ENCODE assay signal across 25 cellular contexts in the genomic region with DNA sequence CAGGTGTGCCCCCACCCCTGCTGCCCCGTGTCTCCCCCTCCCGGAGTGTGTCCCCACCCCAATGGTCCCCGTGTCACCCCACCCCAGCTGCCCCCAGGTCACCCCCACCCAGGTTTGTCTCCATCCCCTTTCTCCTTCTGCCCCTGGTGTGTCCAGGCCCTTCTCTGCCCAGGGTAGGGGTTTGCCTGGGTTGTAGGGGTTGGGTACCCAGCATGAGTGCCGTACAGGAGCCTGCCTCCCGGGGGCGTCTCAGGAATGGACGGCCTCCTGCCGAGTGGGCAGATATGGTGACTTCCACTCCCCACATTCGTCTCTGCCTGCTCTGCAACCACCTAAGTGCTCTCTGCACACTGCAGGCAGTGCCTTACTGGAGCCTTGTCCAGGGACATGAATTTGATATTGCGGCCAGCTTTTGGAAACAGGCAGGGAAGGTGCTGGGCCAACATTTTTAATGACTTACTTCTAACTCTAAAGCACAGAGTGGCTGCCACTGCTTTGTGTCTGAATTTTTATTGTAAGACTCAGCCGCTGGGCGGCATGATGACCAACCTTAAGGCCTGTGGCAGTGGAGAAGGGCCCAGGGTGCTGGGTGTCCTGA. TPM values are rescaled to one million over a fixed set of nuclear protein-coding genes. Genes with fewer than 3 reads are reported as not detected.
"Had no signal": no experiment of that assay in that cellular context is flagged by ENCODE, and none has a peak within 500 bp of the region (broad histone marks: within the 10 kb centered on the region; RNA-seq: fewer than 3 reads in every experiment).

No MANE protein-coding gene starts in this region.

- ATAC-seq: activated CD8-positive, alpha-beta memory T cell treated with anti-CD3 and anti-CD28 coated beads, Interleukin-2, amount 10 ng/mL, durations not matched to agents 7 days and 5 days; activated T-helper 17 cell treated with anti-CD3 and anti-CD28 coated beads, Interleukin-2, amount 50 U/mL, for 72 hours; left colon; right cardiac atrium had no signal

- H3K4me1 Mint-ChIP-seq: activated CD4-positive, alpha-beta memory T cell treated with anti-CD3 and anti-CD28 coated beads, Interleukin-2, amount 10 ng/mL, durations not matched to agents 7 days and 5 days; activated CD8-positive, alpha-beta memory T cell treated with anti-CD3 and anti-CD28 coated beads, Interleukin-2, amount 10 ng/mL, durations not matched to agents 7 days and 5 days had no signal

- DNase-seq: activated B cell treated with CpG ODN at 0.5 μM for 24 hours; activated CD4-positive, alpha-beta memory T cell treated with anti-CD3 and anti-CD28 coated beads, Interleukin-2, amount 10 ng/mL, durations not matched to agents 7 days and 5 days; activated CD4-positive, alpha-beta T cell treated with anti-CD3 and anti-CD28 coated beads for 48 hours; activated CD8-positive, alpha-beta memory T cell treated with anti-CD3 and anti-CD28 coated beads, Interleukin-2, amount 10 ng/mL, durations not matched to agents 7 days and 5 days; activated naive CD4-positive, alpha-beta T cell treated with anti-CD3 and anti-CD28 coated beads for 36 hours; activated T-cell treated with anti-CD3 and anti-CD28 coated beads, Interleukin-2, amount 50 U/mL, for 1 hour; brain microvascular endothelial cell; erythroblast; heart right ventricle; midbrain; nephron progenitor cell; occipital lobe; small intestine; stimulated activated CD4-positive, alpha-beta T cell treated with anti-CD3 and anti-CD28 coated beads, Interleukin-4, amount 100 ng/mL, for 1 hour; testis had no signal

- H3K9me3 ChIP-seq: heart right ventricle, testis had no signal

- H3K36me3 ChIP-seq: brain microvascular endothelial cell had no signal

- H3K27me3 ChIP-seq: brain microvascular endothelial cell, heart right ventricle, testis had no signal

- H3K4me3 Mint-ChIP-seq: activated B cell treated with CpG ODN at 0.5 μM for 24 hours; activated CD4-positive, alpha-beta memory T cell treated with anti-CD3 and anti-CD28 coated beads, Interleukin-2, amount 10 ng/mL, durations not matched to agents 7 days and 5 days; activated CD8-positive, alpha-beta memory T cell treated with anti-CD3 and anti-CD28 coated beads, Interleukin-2, amount 10 ng/mL, durations not matched to agents 7 days and 5 days; activated naive CD4-positive, alpha-beta T cell treated with anti-CD3 and anti-CD28 coated beads for 36 hours; activated T-helper 17 cell treated with anti-CD3 and anti-CD28 coated beads, Interleukin-2, amount 50 U/mL, for 72 hours; central memory CD8-positive, alpha-beta T cell; nephron progenitor cell; T-helper 2 cell treated with Interferon-gamma antibody and Interleukin-4, amounts not matched to agents 5 μg/mL and 100 μg/mL, for 36 hours; type B pancreatic cell had no signal

- H3K9me3 Mint-ChIP-seq: activated B cell treated with CpG ODN at 0.5 μM for 24 hours; activated CD4-positive, alpha-beta memory T cell treated with anti-CD3 and anti-CD28 coated beads, Interleukin-2, amount 10 ng/mL, durations not matched to agents 7 days and 5 days; activated naive CD4-positive, alpha-beta T cell treated with anti-CD3 and anti-CD28 coated beads for 36 hours; activated T-helper 17 cell treated with anti-CD3 and anti-CD28 coated beads, Interleukin-2, amount 50 U/mL, for 72 hours; central memory CD8-positive, alpha-beta T cell; nephron progenitor cell; T-helper 2 cell treated with Interferon-gamma antibody and Interleukin-4, amounts not matched to agents 5 μg/mL and 100 μg/mL, for 36 hours; type B pancreatic cell had no signal

- H3K4me1 ChIP-seq: testis had no signal

- H3K27ac ChIP-seq: brain microvascular endothelial cell, coronary artery, testis had no signal

- H3K36me3 Mint-ChIP-seq: activated CD8-positive, alpha-beta memory T cell treated with anti-CD3 and anti-CD28 coated beads, Interleukin-2, amount 10 ng/mL, durations not matched to agents 7 days and 5 days had no signal

- H3K27ac Mint-ChIP-seq: activated B cell treated with CpG ODN at 0.5 μM for 24 hours; activated CD4-positive, alpha-beta memory T cell treated with anti-CD3 and anti-CD28 coated beads, Interleukin-2, amount 10 ng/mL, durations not matched to agents 7 days and 5 days; activated CD8-positive, alpha-beta memory T cell treated with anti-CD3 and anti-CD28 coated beads, Interleukin-2, amount 10 ng/mL, durations not matched to agents 7 days and 5 days; activated naive CD4-positive, alpha-beta T cell treated with anti-CD3 and anti-CD28 coated beads for 36 hours; activated T-helper 17 cell treated with anti-CD3 and anti-CD28 coated beads, Interleukin-2, amount 50 U/mL, for 72 hours; nephron progenitor cell; progenitor cell of endocrine pancreas; T-helper 2 cell treated with Interferon-gamma antibody and Interleukin-4, amounts not matched to agents 5 μg/mL and 100 μg/mL, for 36 hours; type B pancreatic cell had no signal

- H3K4me3 ChIP-seq: coronary artery, heart right ventricle, lung, testis had no signal

- H3K27me3 Mint-ChIP-seq: activated B cell treated with CpG ODN at 0.5 μM for 24 hours; activated CD4-positive, alpha-beta memory T cell treated with anti-CD3 and anti-CD28 coated beads, Interleukin-2, amount 10 ng/mL, durations not matched to agents 7 days and 5 days; activated CD8-positive, alpha-beta memory T cell treated with anti-CD3 and anti-CD28 coated beads, Interleukin-2, amount 10 ng/mL, durations not matched to agents 7 days and 5 days; activated T-helper 17 cell treated with anti-CD3 and anti-CD28 coated beads, Interleukin-2, amount 50 U/mL, for 72 hours; progenitor cell of endocrine pancreas; type B pancreatic cell had no signal

RNA-seq across cellular contexts. Expression of a gene that starts 6.7 kb away (rescaled TPM):
- total RNA-seq: activated B cell treated with CpG ODN at 0.5 μM for 24 hours; activated CD4-positive, alpha-beta memory T cell treated with anti-CD3 and anti-CD28 coated beads, Interleukin-2, amount 10 ng/mL, durations not matched to agents 7 days and 5 days; activated CD8-positive, alpha-beta memory T cell treated with anti-CD3 and anti-CD28 coated beads, Interleukin-2, amount 10 ng/mL, durations not matched to agents 7 days and 5 days; activated naive CD4-positive, alpha-beta T cell treated with anti-CD3 and anti-CD28 coated beads for 36 hours; activated T-helper 17 cell treated with anti-CD3 and anti-CD28 coated beads, Interleukin-2, amount 50 U/mL, for 72 hours; aorta; left colon; occipital lobe; progenitor cell of endocrine pancreas had no signal
- polyA plus RNA-seq: aorta, lung had no signal
